In the genomic region with DNA sequence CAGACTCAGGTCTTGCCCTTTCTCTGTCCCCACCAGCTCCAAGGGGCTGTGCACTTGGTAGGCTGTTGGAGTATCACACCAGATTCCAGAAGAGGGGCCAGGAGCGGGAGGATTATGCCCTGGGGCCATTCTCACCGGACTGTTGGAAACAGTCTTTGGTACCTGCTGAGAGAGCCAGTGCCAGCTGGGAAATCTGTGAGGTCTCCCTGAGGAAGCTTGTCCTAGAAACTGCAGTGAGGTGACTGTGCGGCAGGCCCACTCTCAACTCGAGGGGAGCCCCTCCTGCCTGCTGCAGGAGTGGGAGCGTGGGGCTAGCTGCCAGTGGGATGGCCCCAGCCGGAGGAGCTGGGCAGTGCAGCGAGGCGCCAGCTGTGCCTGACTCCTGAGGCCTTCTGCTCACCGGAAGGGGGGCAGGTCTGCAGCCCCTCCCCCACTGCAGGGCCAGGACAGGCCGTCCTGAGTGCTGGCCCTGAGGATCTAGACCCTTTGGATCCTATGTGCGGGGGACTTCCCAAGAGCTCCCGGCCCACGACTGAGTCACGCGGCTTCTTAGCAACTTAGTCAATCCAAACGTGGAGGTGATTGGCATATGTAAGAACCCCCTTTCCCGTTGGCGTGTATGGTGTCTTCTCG, we compare ENCODE assay signal across 24 cellular contexts.
DNase-seq lines count a peak whose midpoint lies in the region; ATAC-seq and TF ChIP-seq lines count a peak whose summit lies in the region.
"Had no signal": no experiment of that assay in that cellular context is flagged by ENCODE, and none has a peak within 500 bp of the region (broad histone marks: within the 10 kb centered on the region; RNA-seq: fewer than 3 reads in every experiment).

No MANE protein-coding gene starts in this region.

- 69% methylated on average over 3 of the region's 19 CpGs; no CpG with 5 or more reads in 1 of the 2 experiments for WGBS in IMR-90 (ENCODE audit: extremely low coverage in 2 of 2, insufficient read length in 1 of 2), 2 experiments
- 80% methylated on average over 19 of the region's 19 CpGs for WGBS in mesenchymal stem cell
- 68 to 82% (median 77%) methylated on average over 16 to 19 of the region's 19 CpGs for WGBS in stomach, 5 donors
- WGBS in GM23248 (ENCODE audit: low coverage in 1 of 2, low lambda C conversion rate in 2 of 2, missing lambda C conversion rate in 2 of 2), 2 experiments = 78 to 79% methylated on average over 18 to 19 of the region's 19 CpGs

- H3K9me3 ChIP-seq in IMR-90 (ENCODE audit: control insufficient read depth, insufficient read depth, low read length) (no peaks in the 10 kb centered on the region), fibroblast of lung (ENCODE audit: control insufficient read depth, insufficient read depth, low read depth, low read length) (no peaks in the 10 kb centered on the region), mesenchymal stem cell (ENCODE audit: control insufficient read depth, low read length) (no peaks in the 10 kb centered on the region), stomach (no peaks in the 10 kb centered on the region), GM23248 (ENCODE audit: low read depth) (no peaks in the 10 kb centered on the region)

- H2BK12ac ChIP-seq in mesenchymal stem cell (ENCODE audit: low read length in 2 of 2) = peak overlapping the region in 1 of 2 experiments; percentile 75

- peaks cover 0 to 18% (median 1%) of the 10 kb centered on the region in 4 donors for H3K4me1 Mint-ChIP-seq in naive thymus-derived CD8-positive, alpha-beta T cell
- H3K4me1 Mint-ChIP-seq: activated naive CD4-positive, alpha-beta T cell treated with anti-CD3 and anti-CD28 coated beads, Interleukin-2, amount 50 U/mL, for 24 hours had no signal

- H4K8ac ChIP-seq in IMR-90 (ENCODE audit: low read depth in 2 of 2, low read length in 2 of 2) = peak overlapping the region; percentile 27 to 98
- peak overlapping the region; percentile 35 for H4K8ac ChIP-seq in mesenchymal stem cell (ENCODE audit: low read length)

- POLR2A ChIA-PET in IMR-90 (lab: Charles Lee; ENCODE audit: unreplicated experiment) = no interaction called here
- POLR2A ChIA-PET in naive thymus-derived CD8-positive, alpha-beta T cell (lab: Charles Lee) = no interaction called here

- H2BK5ac ChIP-seq in IMR-90 (ENCODE audit: low read depth, low read length, poor library complexity, severe bottlenecking) = peak overlapping the region; percentile 86
- no peak overlapping the region for H2BK5ac ChIP-seq in mesenchymal stem cell (ENCODE audit: low read depth, low read length, poor library complexity, severe bottlenecking)

- H3K27ac ChIP-seq in IMR-90 (ENCODE audit: insufficient read depth, low read length) (peak overlapping the region; percentile 25; the same call in 1 of the 2 replicates), fibroblast of lung (ENCODE audit: insufficient read depth, low read length) (no peak overlapping the region), mesenchymal stem cell (ENCODE audit: low read length, poor library complexity, severe bottlenecking) (no peak overlapping the region), stomach (peak overlapping the region in 4 of 5 donors; percentile 26 to 82 (median 58)), GM23248 (no peak overlapping the region)
- H3K27ac ChIP-seq: HL-60 had no signal

- H3K36me3 Mint-ChIP-seq in naive thymus-derived CD8-positive, alpha-beta T cell = no peaks in the 10 kb centered on the region
- H3K36me3 Mint-ChIP-seq: activated naive CD4-positive, alpha-beta T cell treated with anti-CD3 and anti-CD28 coated beads, Interleukin-2, amount 50 U/mL, for 24 hours; CD8-positive, alpha-beta T cell had no signal

- H3K23ac ChIP-seq in IMR-90 (ENCODE audit: low read depth, low read length) (peak overlapping the region; percentile 91), mesenchymal stem cell (ENCODE audit: low read length in 2 of 2) (no peak overlapping the region)

- H3K27ac Mint-ChIP-seq in naive thymus-derived CD8-positive, alpha-beta T cell = no peak overlapping the region
- H3K27ac Mint-ChIP-seq: activated CD8-positive, alpha-beta T cell treated with anti-CD3 and anti-CD28 coated beads, Interleukin-2, amount 10 ng/mL, durations not matched to agents 7 days and 5 days; activated naive CD4-positive, alpha-beta T cell treated with anti-CD3 and anti-CD28 coated beads, Interleukin-2, amount 50 U/mL, for 24 hours; CD8-positive, alpha-beta T cell; stimulated activated naive CD8-positive, alpha-beta T cell treated with anti-CD3 and anti-CD28 coated beads, Interleukin-15, Interleukin-2, amounts not matched to agents 100 ng/mL and 50 ng/mL, for 24 hours had no signal

- no peaks in the 10 kb centered on the region for H3K9me2 ChIP-seq in GM23248 (ENCODE audit: insufficient read depth)

- H3K4me3 ChIP-seq in IMR-90 (ENCODE audit: insufficient read depth, low read depth, low read length) (no peak overlapping the region), fibroblast of lung (replicated peaks in 1 of 4; ENCODE audit: control extremely low read depth in 1 of 4, insufficient read depth in 1 of 4, low read depth in 3 of 4, low read length in 4 of 4) (no peak overlapping the region), mesenchymal stem cell (ENCODE audit: insufficient read depth in 1 of 2, low read depth in 1 of 2, low read length in 2 of 2) (no peak overlapping the region), stomach (no peak overlapping the region), GM23248 (no peak overlapping the region)

- no peak for TF ChIP-seq POLR2A in IMR-90 (IDR thresholded peaks at IDR 0.05; ENCODE audit: low read depth, low read length)
- TF ChIP-seq POLR2A in stomach (IDR thresholded peaks at IDR 0.05) = no peak

- no peaks in the 10 kb centered on the region for H3F3A ChIP-seq in GM23248 (ENCODE audit: insufficient read depth)

- H3K27me3 ChIP-seq in IMR-90 (ENCODE audit: control insufficient read depth, insufficient read depth, low read length) (no peaks in the 10 kb centered on the region), fibroblast of lung (ENCODE audit: control insufficient read depth, insufficient read depth, low read length) (no peaks in the 10 kb centered on the region), mesenchymal stem cell (ENCODE audit: control insufficient read depth in 1 of 2, insufficient read depth in 1 of 2, low read length in 2 of 2) (peaks cover 0 to 11% of the 10 kb centered on the region in 2 experiments), stomach (peaks cover 0 to 3% (median 0%) of the 10 kb centered on the region in 3 donors), GM23248 (replicated peaks; ENCODE audit: insufficient read depth) (no peaks in the 10 kb centered on the region)

- peak overlapping the region; percentile 73 for H2AK9ac ChIP-seq in IMR-90 (replicated peaks; ENCODE audit: low read depth, low read length, poor library complexity)

- H2BK15ac ChIP-seq in IMR-90 (ENCODE audit: low read depth, low read length) = peak overlapping the region; percentile 92; the same call in 2 of the 3 replicates
- peak overlapping the region; percentile 63 for H2BK15ac ChIP-seq in mesenchymal stem cell (ENCODE audit: low read depth, poor library complexity, severe bottlenecking)

- ATAC-seq in IMR-90 (ENCODE audit: low read depth) (no peak; the same call in 1 of the 2 replicates), HG02798 (IDR thresholded peaks at IDR 0.05; ENCODE audit: poor library complexity, unreplicated experiment) (no peak), GM21390 (IDR thresholded peaks at IDR 0.05; ENCODE audit: unreplicated experiment) (no peak)
- no peak for ATAC-seq in naive thymus-derived CD8-positive, alpha-beta T cell
- ATAC-seq: activated CD8-positive, alpha-beta T cell treated with anti-CD3 and anti-CD28 coated beads, Interleukin-2, amount 10 ng/mL, durations not matched to agents 7 days and 5 days; activated T-cell treated with anti-CD3 and anti-CD28 coated beads, Interleukin-2, amount 50 U/mL, for 4 hours; CD8-positive, alpha-beta T cell had no signal

- BruUV-seq in IMR-90 (replicated peaks; lab: Mats Ljungman, UMichigan) = no TSS peak

- H3K79me2 ChIP-seq in fibroblast of lung (ENCODE audit: control insufficient read depth, insufficient read depth, low read length) (no peaks in the 10 kb centered on the region), GM23248 (ENCODE audit: insufficient read depth) (peaks cover 54% of the 10 kb centered on the region)

- in situ Hi-C loops in IMR-90 (cut with MboI; ENCODE audit: low sequenced_read_pairs) (no loop called here), GM23248 (cut with MboI) (no loop called here)

- peaks cover 13% of the 10 kb centered on the region for H3K9me1 ChIP-seq in IMR-90 (ENCODE audit: insufficient read depth, low read length)

- H4K5ac ChIP-seq in IMR-90 (ENCODE audit: low read depth, low read length) = peak overlapping the region; percentile 50; the same call in 1 of the 2 replicates

- peak overlapping the region; percentile 24; the same call in 1 of the 2 replicates for H3K56ac ChIP-seq in IMR-90 (ENCODE audit: extremely low read depth, insufficient read depth, low read length)

- peak overlapping the region; percentile 98 for H3K4ac ChIP-seq in IMR-90 (ENCODE audit: low read depth, low read length)
- peak overlapping the region; percentile 15 to 75 for H3K4ac ChIP-seq in mesenchymal stem cell (ENCODE audit: low read depth in 1 of 2, low read length in 2 of 2)

- H3K4me2 ChIP-seq in IMR-90 (ENCODE audit: low read depth, low read length) (peak overlapping the region; percentile 59; the same call in 1 of the 2 replicates), fibroblast of lung (ENCODE audit: extremely low read depth, insufficient read depth, low read length) (peak overlapping the region; percentile 4), mesenchymal stem cell (ENCODE audit: low read length, poor library complexity, severe bottlenecking) (no peak overlapping the region), GM23248 (ENCODE audit: unreplicated experiment) (no peak overlapping the region)

- TF ChIP-seq CTCF in IMR-90 (conservative IDR thresholded peaks at IDR 0.05; ENCODE audit: low read depth, low read length) (no peak), fibroblast of lung (conservative IDR thresholded peaks at IDR 0.05 in 1 of 2, IDR thresholded peaks at IDR 0.05 in 1 of 2; ENCODE audit: low read depth in 1 of 2, low read length in 2 of 2) (no peak), stomach (IDR thresholded peaks at IDR 0.05) (no peak)

- peak; percentile 42 for DNase-seq in IMR-90
- no peak for DNase-seq in fibroblast of lung (ENCODE audit: low read depth in 2 of 2)
- DNase-seq in mesenchymal stem cell = peak; percentile 67
- no peak for DNase-seq in stomach
- no peak for DNase-seq in GM23248
- no peak for DNase-seq in naive thymus-derived CD8-positive, alpha-beta T cell
- DNase-seq: ACHN; activated CD4-positive, CD25-positive, alpha-beta regulatory T cell; activated CD8-positive, alpha-beta T cell treated with anti-CD3 and anti-CD28 coated beads, Interleukin-2, amount 10 ng/mL, durations not matched to agents 7 days and 5 days; activated T-cell treated with anti-CD3 and anti-CD28 coated beads, Interleukin-2, amount 50 U/mL, for 4 hours; CD8-positive, alpha-beta T cell; DMS53; foreskin fibroblast; kidney glomerular epithelial cell; midbrain; NCI-H1436 treated with DMSO at 0.1 percent for 48 hours; NCI-H748 treated with DMSO at 0.1 percent for 48 hours; nucleus accumbens; stimulated activated CD4-positive, alpha-beta T cell treated with anti-CD3 and anti-CD28 coated beads, Interleukin-1b, Interleukin-23, amount 100 ng/mL, for 48 hours had no signal

- peak overlapping the region; percentile 99 for H2BK120ac ChIP-seq in IMR-90 (ENCODE audit: low read depth, low read length)
- peak overlapping the region; percentile 73 for H2BK120ac ChIP-seq in mesenchymal stem cell (ENCODE audit: low read depth, low read length)

- peaks cover 0 to 14% (median 6%) of the 10 kb centered on the region in 5 donors for H3K27me3 Mint-ChIP-seq in naive thymus-derived CD8-positive, alpha-beta T cell
- H3K27me3 Mint-ChIP-seq: activated naive CD4-positive, alpha-beta T cell treated with anti-CD3 and anti-CD28 coated beads, Interleukin-2, amount 50 U/mL, for 24 hours; stimulated activated naive CD8-positive, alpha-beta T cell treated with anti-CD3 and anti-CD28 coated beads, Interleukin-15, Interleukin-2, amounts not matched to agents 100 ng/mL and 50 ng/mL, for 24 hours had no signal

- no peak for TF ChIP-seq RAD21 in IMR-90 (IDR thresholded peaks at IDR 0.05; ENCODE audit: low read length)

- H3K9me3 Mint-ChIP-seq in naive thymus-derived CD8-positive, alpha-beta T cell = no peaks in the 10 kb centered on the region
- H3K9me3 Mint-ChIP-seq: activated naive CD4-positive, alpha-beta T cell treated with anti-CD3 and anti-CD28 coated beads, Interleukin-2, amount 50 U/mL, for 24 hours; activated T-cell treated with anti-CD3 and anti-CD28 coated beads, Interleukin-2, amount 50 U/mL, for 4 hours; CD8-positive, alpha-beta T cell; stimulated activated naive CD8-positive, alpha-beta T cell treated with anti-CD3 and anti-CD28 coated beads, Interleukin-15, Interleukin-2, amounts not matched to agents 100 ng/mL and 50 ng/mL, for 24 hours had no signal

- H2AK5ac ChIP-seq in IMR-90 (ENCODE audit: low read depth, low read length) = peak overlapping the region; percentile 73
- H2AK5ac ChIP-seq in mesenchymal stem cell (ENCODE audit: low read length, severe bottlenecking) = no peak overlapping the region

- no peak overlapping the region for H3K9ac ChIP-seq in IMR-90 (ENCODE audit: low read depth, low read length)
- H3K9ac ChIP-seq in fibroblast of lung (ENCODE audit: insufficient read depth, low read length) = no peak overlapping the region
- no peak overlapping the region for H3K9ac ChIP-seq in mesenchymal stem cell (ENCODE audit: low read length)
- H3K9ac ChIP-seq in GM23248 = no peak overlapping the region

- peak overlapping the region; percentile 84 for H2AFZ ChIP-seq in IMR-90 (replicated peaks; ENCODE audit: low read length, poor library complexity)
- H2AFZ ChIP-seq in fibroblast of lung (ENCODE audit: low read length) = no peak overlapping the region
- no peak overlapping the region for H2AFZ ChIP-seq in mesenchymal stem cell (ENCODE audit: low read depth, low read length)
- H2AFZ ChIP-seq in GM23248 = no peak overlapping the region

- peaks cover 0 to 14% of the 10 kb centered on the region in 2 experiments; a peak in 2 of 4 replicates for H3K79me1 ChIP-seq in IMR-90 (ENCODE audit: low read depth in 1 of 2, low read length in 2 of 2)
- no peaks in the 10 kb centered on the region for H3K79me1 ChIP-seq in mesenchymal stem cell (replicated peaks; ENCODE audit: low read length, poor library complexity, severe bottlenecking)

- H4K91ac ChIP-seq in IMR-90 (ENCODE audit: insufficient read depth, low read depth, low read length) = peak overlapping the region; percentile 94
- peak overlapping the region; percentile 19 for H4K91ac ChIP-seq in mesenchymal stem cell (ENCODE audit: low read length)

- TF ChIP-seq EP300 in stomach (IDR thresholded peaks at IDR 0.05) = no peak

- intact Hi-C loops in IMR-90 (cut with micrococcal nuclease) (loop anchor here (5.0 kb wide), 1 partner anchor 39 kb away; no protein-coding TSS in a partner anchor), stomach (cut with DNase I; ENCODE audit: low total_unique reads) (no loop called here)

- H4K20me1 ChIP-seq in IMR-90 (ENCODE audit: insufficient read depth, low read length) (no peaks in the 10 kb centered on the region), fibroblast of lung (ENCODE audit: control insufficient read depth, extremely low read depth, insufficient read depth, low read length) (no peaks in the 10 kb centered on the region), GM23248 (ENCODE audit: insufficient read depth) (no peaks in the 10 kb centered on the region)

- dilution Hi-C loops in IMR-90 (cut with HindIII; ENCODE audit: low sequenced_read_pairs, unreplicated experiment) = no loop called here

- CTCF ChIA-PET in IMR-90 (lab: Yijun Ruan, JAX) = no interaction called here

- peaks cover 23% of the 10 kb centered on the region for H3K4me1 ChIP-seq in IMR-90 (ENCODE audit: control insufficient read depth, insufficient read depth, low read length)
- H3K4me1 ChIP-seq in fibroblast of lung (ENCODE audit: control insufficient read depth, extremely low read depth, insufficient read depth, low read length) = peaks cover 14% of the 10 kb centered on the region
- peaks cover 5% of the 10 kb centered on the region for H3K4me1 ChIP-seq in mesenchymal stem cell (ENCODE audit: control insufficient read depth, insufficient read depth, low read depth, low read length)
- peaks cover 6 to 58% (median 32%) of the 10 kb centered on the region in 4 donors for H3K4me1 ChIP-seq in stomach
- no peaks in the 10 kb centered on the region; the same call in 1 of the 2 replicates for H3K4me1 ChIP-seq in GM23248 (ENCODE audit: insufficient read depth)

- peak overlapping the region; percentile 89 for H3K14ac ChIP-seq in IMR-90 (replicated peaks; ENCODE audit: low read depth, low read length)
- H3K14ac ChIP-seq in mesenchymal stem cell (ENCODE audit: low read length in 2 of 2) = peak overlapping the region in 1 of 2 experiments; percentile 53

- H2BK20ac ChIP-seq in IMR-90 (ENCODE audit: low read depth, low read length) = peak overlapping the region; percentile 99

- H3K36me3 ChIP-seq in IMR-90 (ENCODE audit: control insufficient read depth, insufficient read depth, low read length) (no peaks in the 10 kb centered on the region), fibroblast of lung (ENCODE audit: control insufficient read depth, insufficient read depth, low read length) (no peaks in the 10 kb centered on the region), mesenchymal stem cell (ENCODE audit: control insufficient read depth in 1 of 2, insufficient read depth in 2 of 2, low read depth in 1 of 2, low read length in 2 of 2) (no peaks in the 10 kb centered on the region), stomach (no peaks in the 10 kb centered on the region), GM23248 (ENCODE audit: low read depth) (no peaks in the 10 kb centered on the region)

- no peak overlapping the region for H3K4me3 Mint-ChIP-seq in naive thymus-derived CD8-positive, alpha-beta T cell
- H3K4me3 Mint-ChIP-seq: activated CD8-positive, alpha-beta T cell treated with anti-CD3 and anti-CD28 coated beads, Interleukin-2, amount 10 ng/mL, durations not matched to agents 7 days and 5 days; activated naive CD4-positive, alpha-beta T cell treated with anti-CD3 and anti-CD28 coated beads, Interleukin-2, amount 50 U/mL, for 24 hours; activated T-cell treated with anti-CD3 and anti-CD28 coated beads, Interleukin-2, amount 50 U/mL, for 4 hours; CD8-positive, alpha-beta T cell; stimulated activated naive CD8-positive, alpha-beta T cell treated with anti-CD3 and anti-CD28 coated beads, Interleukin-15, Interleukin-2, amounts not matched to agents 100 ng/mL and 50 ng/mL, for 24 hours had no signal

- peak overlapping the region; percentile 46; the same call in 1 of the 2 replicates for H3K18ac ChIP-seq in IMR-90 (ENCODE audit: low read depth, low read length)
- H3K18ac ChIP-seq in mesenchymal stem cell (ENCODE audit: low read depth in 1 of 2, low read length in 2 of 2) = peak overlapping the region; percentile 74 to 86

Comparison
In these comparisons a context has a peak if more than half of its experiments do, and no peak if none do; other contexts are left out.
1. DNase-seq: peak in IMR-90 (single experiment) and mesenchymal stem cell (single experiment); none in fibroblast of lung (0 of 2), stomach (single experiment), GM23248 (single experiment) and naive thymus-derived CD8-positive, alpha-beta T cell (0 of 10).
2. H3K27ac ChIP-seq: peak in IMR-90 (single experiment) and stomach (4 of 5); none in fibroblast of lung (single experiment), mesenchymal stem cell (single experiment) and GM23248 (single experiment).
3. H3K4me2 ChIP-seq: peak in IMR-90 (single experiment) and fibroblast of lung (single experiment); none in mesenchymal stem cell (single experiment) and GM23248 (single experiment).